In genomic region chr1:170660874-170661645, GRCh38 we compare ENCODE assay signal across 10 cellular contexts. TPM values are rescaled to one million over a fixed set of nuclear protein-coding genes. Genes with fewer than 3 reads are reported as not detected.
DNase-seq lines count a peak whose midpoint lies in the region; ATAC-seq and TF ChIP-seq lines count a peak whose summit lies in the region.
"Had no signal": no experiment of that assay in that cellular context is flagged by ENCODE, and none has a peak within 500 bp of the region (broad histone marks: within the 10 kb centered on the region; RNA-seq: fewer than 3 reads in every experiment).

No MANE protein-coding gene starts in this region.

- intact Hi-C loops in body of pancreas (cut with DNase I) (no loop called here), colonic mucosa (cut with DNase I) (no loop called here)

- no peak for TF ChIP-seq POLR2A in body of pancreas (IDR thresholded peaks at IDR 0.05)

- peaks cover 70% of the 10 kb centered on the region for H3K27me3 Mint-ChIP-seq in stimulated activated memory B cell treated with anti-CD40 and anti-IgM and Interleukin-4, amounts not matched to agents 10 μg/mL and 1 μg/mL and 100 μg/mL, for 72 hours

- H3K4me1 Mint-ChIP-seq in stimulated activated memory B cell treated with anti-CD40 and anti-IgM and Interleukin-4, amounts not matched to agents 10 μg/mL and 1 μg/mL and 100 μg/mL, for 72 hours, result peaks cover 23% of the 10 kb centered on the region

- H3K4me1 ChIP-seq in body of pancreas (peaks cover 36% of the 10 kb centered on the region), iPS-18a (ENCODE audit: control insufficient read depth, low read depth, low read length) (peaks cover 41% of the 10 kb centered on the region), colonic mucosa (peaks cover 7% of the 10 kb centered on the region)

- WGBS in body of pancreas, 2 donors, result 3 to 6% methylated on average over 39 to 54 of the region's 54 CpGs

- H3K4me3 ChIP-seq in body of pancreas (no peak overlapping the region), iPS-18a (ENCODE audit: low read length) (peak overlapping the region; percentile 50), colonic mucosa (no peak overlapping the region)
- H3K4me3 ChIP-seq: SJCRH30 had no signal

- H3K9me3 Mint-ChIP-seq in stimulated activated memory B cell treated with anti-CD40 and anti-IgM and Interleukin-4, amounts not matched to agents 10 μg/mL and 1 μg/mL and 100 μg/mL, for 72 hours, result no peaks in the 10 kb centered on the region

- H3K36me3 ChIP-seq in body of pancreas (replicated peaks in 1 of 2; ENCODE audit: insufficient read depth in 1 of 2, low read depth in 2 of 2), result no peaks in the 10 kb centered on the region
- H3K36me3 ChIP-seq in iPS-18a (ENCODE audit: control insufficient read depth, low read depth, low read length), result no peaks in the 10 kb centered on the region
- no peaks in the 10 kb centered on the region for H3K36me3 ChIP-seq in colonic mucosa
- H3K36me3 ChIP-seq: SJCRH30 had no signal

- no peak overlapping the region for H3K27ac ChIP-seq in body of pancreas
- no peak overlapping the region for H3K27ac ChIP-seq in iPS-18a (ENCODE audit: low read length)
- no peak overlapping the region for H3K27ac ChIP-seq in colonic mucosa
- H3K27ac ChIP-seq: SJCRH30 had no signal

- H3K9ac ChIP-seq in iPS-18a (ENCODE audit: low read length) (no peak overlapping the region), colonic mucosa (ENCODE audit: low read depth in 2 of 2, low read length in 2 of 2) (no peak overlapping the region)

- peak; percentile 12 for ATAC-seq in body of pancreas
- no peak for ATAC-seq in stimulated activated memory B cell treated with anti-CD40 and anti-IgM and Interleukin-4, amounts not matched to agents 10 μg/mL and 1 μg/mL and 100 μg/mL, for 72 hours

- H3K4me3 Mint-ChIP-seq in stimulated activated memory B cell treated with anti-CD40 and anti-IgM and Interleukin-4, amounts not matched to agents 10 μg/mL and 1 μg/mL and 100 μg/mL, for 72 hours, result peak overlapping the region; percentile 0

- H3K27me3 ChIP-seq in body of pancreas (peaks cover 0 to 21% of the 10 kb centered on the region in 2 donors), iPS-18a (ENCODE audit: control insufficient read depth, insufficient read depth, low read length) (peaks cover 87% of the 10 kb centered on the region), colonic mucosa (peaks cover 64% of the 10 kb centered on the region)

- DNase-seq in NCI-H2227 (lab: John Stamatoyannopoulos, UW; ENCODE audit: unreplicated experiment) (peak; percentile 10), NCI-H2227 treated with DMSO at 0.1 percent for 48 hours (lab: John Stamatoyannopoulos, UW) (no peak), body of pancreas (no peak), NCI-H1930 (lab: John Stamatoyannopoulos, UW) (no peak), colonic mucosa (no peak)
- no peak for DNase-seq in stimulated activated CD4-positive, alpha-beta T cell treated with anti-CD3 and anti-CD28 coated beads, Interleukin-2, amount 100 ng/mL, for 24 hours
- DNase-seq: activated gamma-delta T cell, SJCRH30 had no signal

- no peak overlapping the region for H3K27ac Mint-ChIP-seq in stimulated activated memory B cell treated with anti-CD40 and anti-IgM and Interleukin-4, amounts not matched to agents 10 μg/mL and 1 μg/mL and 100 μg/mL, for 72 hours

- TF ChIP-seq CTCF in body of pancreas (IDR thresholded peaks at IDR 0.05) (no peak), colonic mucosa (IDR thresholded peaks at IDR 0.05) (no peak)

- no peaks in the 10 kb centered on the region for H3K36me3 Mint-ChIP-seq in stimulated activated memory B cell treated with anti-CD40 and anti-IgM and Interleukin-4, amounts not matched to agents 10 μg/mL and 1 μg/mL and 100 μg/mL, for 72 hours

- no peaks in the 10 kb centered on the region for H3K9me3 ChIP-seq in body of pancreas
- H3K9me3 ChIP-seq in iPS-18a (ENCODE audit: control insufficient read depth, low read depth, low read length), result no peaks in the 10 kb centered on the region
- no peaks in the 10 kb centered on the region for H3K9me3 ChIP-seq in colonic mucosa
- H3K9me3 ChIP-seq: SJCRH30 had no signal

RNA-seq across cellular contexts. Expression of gene PRRX1, which starts 2.9 kb away (rescaled TPM):
- 1 to 10 TPM; 5.3 to 8.0 TPM for total RNA-seq in body of pancreas
- total RNA-seq in colonic mucosa, result 1 to 10 TPM; 1.5 to 2.5 TPM
